8 cellular contexts compared by ENCODE assay signal in genomic region chr6:45677381-45677992, GRCh38.
DNase-seq lines count a peak whose midpoint lies in the region; ATAC-seq lines count a peak whose summit lies in the region.

No MANE protein-coding gene starts in this region.

- POLR2A ChIA-PET in naive thymus-derived CD8-positive, alpha-beta T cell (lab: Charles Lee): interaction anchor here (1.3 to 2.2 kb wide), 3 partner anchors 9 to 255 kb away, joined by 3 to 6 read pairs (median 4); no protein-coding TSS in a partner anchor

- H3K4me2 ChIP-seq in BLaER1: peak overlapping the region; percentile 88

- peaks cover 3% of the 10 kb centered on the region for H3K36me3 Mint-ChIP-seq in T-helper 17 cell (ENCODE audit: low read depth)
- H3K36me3 Mint-ChIP-seq in naive thymus-derived CD8-positive, alpha-beta T cell: peaks cover 0 to 15% (median 0%) of the 10 kb centered on the region in 3 donors

- no peaks in the 10 kb centered on the region for H3K36me3 ChIP-seq in BLaER1

- H3K4me3 ChIP-seq in BLaER1: 0 out of 2 replicates have a peak overlapping the region, but pooled peaks have one; percentile 13

- peak overlapping the region; percentile 95 for H3K27ac Mint-ChIP-seq in T-helper 17 cell
- peak overlapping the region; percentile 66 to 93 (median 86) for H3K27ac Mint-ChIP-seq in naive thymus-derived CD8-positive, alpha-beta T cell

- H3K9me3 Mint-ChIP-seq in naive thymus-derived CD8-positive, alpha-beta T cell: peaks cover 0 to 26% (median 11%) of the 10 kb centered on the region in 9 donors

- H3K27me3 Mint-ChIP-seq in T-helper 17 cell: no peaks in the 10 kb centered on the region
- H3K27me3 Mint-ChIP-seq in naive thymus-derived CD8-positive, alpha-beta T cell: no peaks in the 10 kb centered on the region

- H3K9ac ChIP-seq in BLaER1: peak overlapping the region; percentile 33; the same call in 1 of the 2 replicates

- no peaks in the 10 kb centered on the region for H4K20me1 ChIP-seq in BLaER1

- peaks cover 27% of the 10 kb centered on the region for H3K9me3 ChIP-seq in BLaER1
- H3K9me3 ChIP-seq in T-helper 17 cell (ENCODE audit: control insufficient read depth, low read length, poor library complexity, severe bottlenecking): no peaks in the 10 kb centered on the region

- peak; percentile 49 for DNase-seq in GM19240 (ENCODE audit: insufficient read length, low spot score)
- DNase-seq in T-helper 17 cell: peak in 1 of 3 donors; percentile 26
- DNase-seq in naive thymus-derived CD8-positive, alpha-beta T cell: peak in 9 of 10 donors; percentile 17 to 70 (median 49)
- no peak for DNase-seq in HPDE6-E6E7 (ENCODE audit: extremely low spot score)
- DNase-seq in NCI-H774 (lab: John Stamatoyannopoulos, UW): no peak

- H3K27me3 ChIP-seq in BLaER1: no peaks in the 10 kb centered on the region

- peak; percentile 49 for ATAC-seq in HG03280 (IDR thresholded peaks at IDR 0.05; ENCODE audit: unreplicated experiment)
- peak; percentile 87 for ATAC-seq in T-helper 17 cell
- peak; percentile 90 to 95 for ATAC-seq in naive thymus-derived CD8-positive, alpha-beta T cell

- H3K4me3 Mint-ChIP-seq in T-helper 17 cell: peak overlapping the region; percentile 82
- H3K4me3 Mint-ChIP-seq in naive thymus-derived CD8-positive, alpha-beta T cell: peak overlapping the region; percentile 65 to 88 (median 82)

- peaks cover 57% of the 10 kb centered on the region for H3K4me1 ChIP-seq in BLaER1

- H3K4me1 Mint-ChIP-seq in T-helper 17 cell: peaks cover 27% of the 10 kb centered on the region
- H3K4me1 Mint-ChIP-seq in naive thymus-derived CD8-positive, alpha-beta T cell: peaks cover 22 to 52% (median 36%) of the 10 kb centered on the region in 4 donors

- peak overlapping the region; percentile 59 for H3K27ac ChIP-seq in BLaER1
- H3K27ac ChIP-seq in cingulate gyrus (ENCODE audit: low read depth, low read length): peak overlapping the region; percentile 72

Comparison
In these comparisons a context has a peak if more than half of its experiments do, and no peak if none do; other contexts are left out.
1. DNase-seq: peak in GM19240 (single experiment) and naive thymus-derived CD8-positive, alpha-beta T cell (9 of 10); none in HPDE6-E6E7 (single experiment) and NCI-H774 (single experiment).
2. Peak in every context shown above with its lines, with median percentiles within 50 percentile points of each other: ATAC-seq.